11 cellular contexts compared by ENCODE assay signal in the genomic region with DNA sequence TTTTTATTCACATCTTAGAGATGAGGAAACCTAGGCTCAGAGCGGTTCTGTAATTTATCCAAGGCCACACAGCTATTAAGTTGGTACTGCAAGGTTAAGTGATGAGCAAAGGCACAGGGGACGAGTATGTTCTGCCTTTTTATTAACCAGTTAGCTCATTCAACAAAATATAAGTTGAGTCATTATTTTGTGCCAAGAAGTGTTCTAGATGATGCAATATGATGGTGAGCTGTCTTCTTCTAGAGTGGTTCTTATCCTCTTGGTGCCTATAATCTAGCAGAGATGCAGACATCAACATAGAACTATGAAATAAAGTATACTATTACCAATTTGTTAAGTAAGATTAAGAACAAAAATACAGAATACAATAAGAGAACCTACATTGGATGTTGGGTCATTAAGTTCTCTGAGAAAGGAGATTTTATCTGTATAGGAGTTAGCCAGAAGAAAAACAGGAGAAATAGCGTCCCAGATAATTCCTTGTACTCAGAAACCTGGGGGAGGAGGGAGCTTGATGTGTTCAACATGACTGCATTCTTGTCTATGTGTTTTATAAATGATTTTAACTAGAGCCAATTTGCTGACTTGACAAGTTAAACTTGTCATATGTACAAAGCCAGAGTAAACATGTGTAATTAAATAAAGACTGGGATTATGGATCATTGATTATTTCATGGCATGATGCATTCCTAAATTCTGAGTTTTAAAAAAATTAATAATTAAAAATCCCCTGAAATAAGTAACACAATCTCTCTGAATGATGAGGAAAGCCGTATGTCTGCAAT.
"Had no signal": no experiment of that assay in that cellular context is flagged by ENCODE, and none has a peak within 500 bp of the region (broad histone marks: within the 10 kb centered on the region; RNA-seq: fewer than 3 reads in every experiment).

No MANE protein-coding gene starts in this region.

- H3K27me3 ChIP-seq: cardiac muscle cell, colonic mucosa, tibial nerve, uterus had no signal

- H2AFZ ChIP-seq: parathyroid adenoma had no signal

- H3K9me3 ChIP-seq: colonic mucosa, uterus had no signal

- DNase-seq: activated CD4-positive, alpha-beta memory T cell treated with anti-CD3 and anti-CD28 coated beads, Interleukin-2, amount 10 ng/mL, durations not matched to agents 7 days and 5 days; activated naive CD4-positive, alpha-beta T cell treated with anti-CD3 and anti-CD28 coated beads, Interleukin-2, amount 10 ng/mL, durations not matched to agents 7 days and 5 days; activated T-cell treated with anti-CD3 and anti-CD28 coated beads, Interleukin-2, amount 50 U/mL, for 24 hours; colonic mucosa; head of caudate nucleus; naive B cell; stimulated activated naive CD4-positive, alpha-beta T cell; uterus had no signal

- H3K79me2 ChIP-seq: parathyroid adenoma had no signal

- H3K4me3 ChIP-seq: cardiac muscle cell, colonic mucosa, tibial nerve, uterus had no signal

- H3K36me3 ChIP-seq: cardiac muscle cell, colonic mucosa, tibial nerve, uterus had no signal

- H3K4me1 ChIP-seq: colonic mucosa, parathyroid adenoma, tibial nerve, uterus had no signal

- H3K27ac ChIP-seq: cardiac muscle cell, colonic mucosa, parathyroid adenoma, tibial nerve, uterus had no signal
